20 cellular contexts compared by ENCODE assay signal in the genomic region with DNA sequence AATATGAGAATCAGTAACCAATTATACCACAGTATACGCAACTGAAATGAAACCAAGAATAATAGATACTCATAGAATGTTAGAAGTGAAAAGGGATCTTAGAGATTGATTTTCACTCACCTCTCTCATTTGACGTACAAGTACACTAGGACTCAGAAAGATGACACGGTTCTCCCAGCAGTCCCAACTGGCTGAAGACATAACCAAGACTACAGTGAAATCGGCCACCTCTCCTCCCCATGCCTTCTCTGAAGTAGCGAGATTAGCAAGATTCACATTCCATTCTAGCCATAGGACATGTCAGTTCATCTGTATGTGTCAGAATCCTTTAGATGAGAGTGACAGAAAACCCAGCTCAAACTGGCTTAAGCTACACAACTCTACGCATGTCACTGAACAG.
"Had no signal": no experiment of that assay in that cellular context is flagged by ENCODE, and none has a peak within 500 bp of the region (broad histone marks: within the 10 kb centered on the region; RNA-seq: fewer than 3 reads in every experiment).

No MANE protein-coding gene starts in this region.

- H3K36me3 ChIP-seq: left lung, neutrophil, thoracic aorta had no signal

- H3K27me3 Mint-ChIP-seq: activated naive CD4-positive, alpha-beta T cell treated with anti-CD3 and anti-CD28 coated beads, Interleukin-2, amount 10 ng/mL, durations not matched to agents 7 days and 5 days; progenitor cell of endocrine pancreas had no signal

- H3K4me3 ChIP-seq: body of pancreas, dorsolateral prefrontal cortex, left lung, sigmoid colon, thoracic aorta had no signal

- H3K9me3 Mint-ChIP-seq: activated T-helper 2 cell treated with anti-CD3 and anti-CD28 coated beads, Interferon-gamma antibody, Interleukin-2, Interleukin-4, amounts not matched to agents 10 μg/mL and 5 μg/mL and 100 μg/mL, durations not matched to agents 14 hours and 24 hours and 36 hours had no signal

- H3K4me1 Mint-ChIP-seq: activated CD4-positive, alpha-beta T cell treated with anti-CD3 and anti-CD28 coated beads, Interleukin-2, amount 10 ng/mL, durations not matched to agents 7 days and 5 days; activated naive CD4-positive, alpha-beta T cell treated with anti-CD3 and anti-CD28 coated beads, Interleukin-2, amount 10 ng/mL, durations not matched to agents 7 days and 5 days; T-helper 17 cell had no signal

- H3K4me1 ChIP-seq: body of pancreas, foreskin keratinocyte, left lung had no signal

- H3K4me3 Mint-ChIP-seq: activated CD4-positive, alpha-beta T cell treated with anti-CD3 and anti-CD28 coated beads, Interleukin-2, amount 10 ng/mL, durations not matched to agents 7 days and 5 days; activated naive CD4-positive, alpha-beta T cell treated with anti-CD3 and anti-CD28 coated beads, Interleukin-2, amount 10 ng/mL, durations not matched to agents 7 days and 5 days; T-helper 17 cell had no signal

- H3K27ac Mint-ChIP-seq: activated CD4-positive, alpha-beta T cell treated with anti-CD3 and anti-CD28 coated beads, Interleukin-2, amount 10 ng/mL, durations not matched to agents 7 days and 5 days; activated naive CD4-positive, alpha-beta T cell treated with anti-CD3 and anti-CD28 coated beads, Interleukin-2, amount 10 ng/mL, durations not matched to agents 7 days and 5 days; activated T-helper 2 cell treated with anti-CD3 and anti-CD28 coated beads, Interferon-gamma antibody, Interleukin-2, Interleukin-4, amounts not matched to agents 10 μg/mL and 5 μg/mL and 100 μg/mL, durations not matched to agents 14 hours and 24 hours and 36 hours; progenitor cell of endocrine pancreas; T-helper 17 cell had no signal

- H3K27me3 ChIP-seq: body of pancreas, dorsolateral prefrontal cortex, foreskin keratinocyte, left lung, neutrophil, sigmoid colon had no signal

- H3K9me3 ChIP-seq: body of pancreas, left lung, neutrophil, sigmoid colon, thoracic aorta had no signal

- FAIRE-seq: keratinocyte, TTC549 had no signal

- DNase-seq: activated CD4-positive, alpha-beta T cell treated with anti-CD3 and anti-CD28 coated beads, Interleukin-2, amount 10 ng/mL, durations not matched to agents 7 days and 5 days; activated CD4-positive, CD25-positive, alpha-beta regulatory T cell; activated naive CD4-positive, alpha-beta T cell treated with anti-CD3 and anti-CD28 coated beads, Interleukin-2, amount 10 ng/mL, durations not matched to agents 7 days and 5 days; body of pancreas; dorsolateral prefrontal cortex; head of caudate nucleus; left lung; Right ventricle myocardium superior; sigmoid colon; stimulated activated CD4-positive, alpha-beta T cell treated with anti-CD3 and anti-CD28 coated beads, Interleukin-2, amount 100 ng/mL, for 48 hours; stimulated activated CD8-positive, alpha-beta memory T cell treated with anti-CD3 and anti-CD28 coated beads, Interleukin-4, amount 100 ng/mL, for 48 hours; stimulated activated naive CD8-positive, alpha-beta T cell treated with anti-CD3 and anti-CD28 coated beads, Interleukin-15, Interleukin-2, amounts not matched to agents 100 U/mL and 50 U/mL, for 24 hours; T-helper 17 cell had no signal

- H3K36me3 Mint-ChIP-seq: activated naive CD4-positive, alpha-beta T cell treated with anti-CD3 and anti-CD28 coated beads, Interleukin-2, amount 10 ng/mL, durations not matched to agents 7 days and 5 days had no signal

- H3K27ac ChIP-seq: body of pancreas, dorsolateral prefrontal cortex, foreskin keratinocyte, left lung, neutrophil, sigmoid colon, thoracic aorta had no signal
